ENCODE assay signal across 19 cellular contexts in genomic region chrX:42432552-42432951, GRCh38.
A peak's percentile ranks its signal among the peaks of the same experiment; 100 is the strongest.
DNase-seq lines count a peak whose midpoint lies in the region; ATAC-seq and TF ChIP-seq lines count a peak whose summit lies in the region.
"Had no signal": no experiment of that assay in that cellular context is flagged by ENCODE, and none has a peak within 500 bp of the region (broad histone marks: within the 10 kb centered on the region; RNA-seq: fewer than 3 reads in every experiment).

No MANE protein-coding gene starts in this region.

- no peak overlapping the region for H3K4me3 Mint-ChIP-seq in CD14-positive monocyte
- H3K4me3 Mint-ChIP-seq: B cell; CD4-positive, CD25-positive, alpha-beta regulatory T cell; CD8-positive, alpha-beta memory T cell; HFFc6 had no signal

- H3K36me3 ChIP-seq in mucosa of descending colon (ENCODE audit: low read depth) (no peaks in the 10 kb centered on the region), A673 (ENCODE audit: insufficient read depth, low read length, poor library complexity, severe bottlenecking) (no peaks in the 10 kb centered on the region)
- H3K36me3 ChIP-seq: BLaER1 treated with 17β-estradiol and CSF1 and Interleukin-3, amounts not matched to agents 10 nM and 100 nM had no signal

- no TSS peak for BruUV-seq in A673 (replicated peaks; lab: Mats Ljungman, UMichigan)

- no peak overlapping the region for H3K27ac Mint-ChIP-seq in CD14-positive monocyte
- H3K27ac Mint-ChIP-seq: B cell; CD4-positive, CD25-positive, alpha-beta regulatory T cell; CD8-positive, alpha-beta memory T cell; HFFc6 had no signal

- H3K27me3 ChIP-seq in A673 (replicated peaks; ENCODE audit: insufficient read depth, low read depth, low read length, poor library complexity) = no peaks in the 10 kb centered on the region

- no peaks in the 10 kb centered on the region for H3K27me3 Mint-ChIP-seq in CD14-positive monocyte (ENCODE audit: low read depth in 3 of 3)
- H3K27me3 Mint-ChIP-seq: CD4-positive, CD25-positive, alpha-beta regulatory T cell had no signal

- intact Hi-C loops in mucosa of descending colon (cut with DNase I, micrococcal nuclease) = no loop called here
- intact Hi-C loops in CD14-positive monocyte (cut with micrococcal nuclease) = no loop called here
- intact Hi-C loops in A673 (cut with micrococcal nuclease; ENCODE audit: unreplicated experiment) = no loop called here

- ATAC-seq in left lobe of liver = peak; percentile 72
- ATAC-seq in mucosa of descending colon = peak; percentile 68
- ATAC-seq: HCT116, K562 had no signal

- peak; percentile 17 for DNase-seq in DMS53 (lab: John Stamatoyannopoulos, UW)
- no peak for DNase-seq in DMS53 treated with DMSO at 0.1 percent for 48 hours (lab: John Stamatoyannopoulos, UW; ENCODE audit: unreplicated experiment)
- no peak for DNase-seq in left lobe of liver (ENCODE audit: low spot score)
- peak in 1 of 3 donors; percentile 1 for DNase-seq in mucosa of descending colon
- no peak for DNase-seq in CD14-positive monocyte (ENCODE audit: low spot score)
- no peak for DNase-seq in A673 (ENCODE audit: low spot score)
- no peak for DNase-seq in stimulated activated naive CD4-positive, alpha-beta T cell treated with Interleukin-2 at 50 U/mL for 16 hours (lab: John Stamatoyannopoulos, UW)
- DNase-seq: 8988T; CD4-positive, CD25-positive, alpha-beta regulatory T cell; CD8-positive, alpha-beta memory T cell; COR-L47; GM23248; HFFc6; IMR-90 had no signal

- no peaks in the 10 kb centered on the region for H3K36me3 Mint-ChIP-seq in CD14-positive monocyte

- H3K4me3 ChIP-seq in mucosa of descending colon (no peak overlapping the region), A673 (ENCODE audit: low read depth, low read length, poor library complexity, severe bottlenecking) (no peak overlapping the region)
- H3K4me3 ChIP-seq: BLaER1 treated with 17β-estradiol and CSF1 and Interleukin-3, amounts not matched to agents 10 nM and 100 nM; GM23248; K562 had no signal

- POLR2A ChIA-PET in A673 (lab: Charles Lee; ENCODE audit: low non-redundant PET) = no interaction called here

- H3K4me1 Mint-ChIP-seq in CD14-positive monocyte = no peaks in the 10 kb centered on the region
- H3K4me1 Mint-ChIP-seq: B cell had no signal

- TF ChIP-seq CTCF in mucosa of descending colon (IDR thresholded peaks at IDR 0.05) = no peak
- no peak for TF ChIP-seq CTCF in CD14-positive monocyte (IDR thresholded peaks at IDR 0.05)
- TF ChIP-seq CTCF in A673 (conservative IDR thresholded peaks at IDR 0.05; ENCODE audit: low read depth, low read length) = no peak

- no peak overlapping the region for H3K27ac ChIP-seq in A673 (ENCODE audit: low read depth, low read length, poor library complexity, severe bottlenecking)
- H3K27ac ChIP-seq: BLaER1 treated with 17β-estradiol and CSF1 and Interleukin-3, amounts not matched to agents 10 nM and 100 nM; GM23248; HL-60 had no signal

- CTCF ChIA-PET in A673 (lab: Charles Lee) = no interaction called here

- H3K9me3 Mint-ChIP-seq in CD14-positive monocyte = peaks cover under 1 to 8% (median 4%) of the 10 kb centered on the region in 7 donors

- H3K4me1 ChIP-seq in mucosa of descending colon (ENCODE audit: low read depth) (no peaks in the 10 kb centered on the region), A673 (ENCODE audit: insufficient read depth, low read length, poor library complexity, severe bottlenecking) (no peaks in the 10 kb centered on the region)
- H3K4me1 ChIP-seq: BLaER1 treated with 17β-estradiol and CSF1 and Interleukin-3, amounts not matched to agents 10 nM and 100 nM had no signal

- H3K9me3 ChIP-seq in mucosa of descending colon = no peaks in the 10 kb centered on the region
- H3K9me3 ChIP-seq in A673 (ENCODE audit: low read depth, low read length, poor library complexity, severe bottlenecking) = no peaks in the 10 kb centered on the region
